9 cellular contexts compared by ENCODE assay signal in the genomic region with DNA sequence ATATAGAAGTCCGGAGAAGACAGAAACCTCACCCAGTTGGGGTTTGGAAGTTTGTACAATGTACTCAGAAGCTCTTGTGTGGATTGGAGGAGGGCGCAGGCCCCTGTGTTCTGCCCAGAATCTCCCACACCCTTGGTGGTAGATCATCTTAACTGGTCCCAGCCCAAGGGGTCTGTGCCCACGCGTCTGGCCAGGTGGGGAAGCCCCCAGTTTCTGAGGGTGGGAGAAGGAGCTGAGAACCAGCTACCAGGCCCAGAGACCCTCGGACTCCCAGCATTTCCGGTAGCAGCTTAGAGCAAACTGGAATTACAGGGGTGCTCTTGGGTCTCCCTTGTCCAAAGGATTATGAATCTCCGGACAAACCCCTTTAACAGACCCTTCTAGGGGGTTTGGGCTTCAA. TPM values are rescaled to one million over a fixed set of nuclear protein-coding genes. Genes with fewer than 3 reads are reported as not detected.
DNase-seq lines count a peak whose midpoint lies in the region; ATAC-seq and TF ChIP-seq lines count a peak whose summit lies in the region.
"Had no signal": no experiment of that assay in that cellular context is flagged by ENCODE, and none has a peak within 500 bp of the region (broad histone marks: within the 10 kb centered on the region; RNA-seq: fewer than 3 reads in every experiment).

No MANE protein-coding gene starts in this region.

- H3K4me3 ChIP-seq in ACC112 (ENCODE audit: low read depth, low read length), result peak overlapping the region; percentile 95
- H3K4me3 ChIP-seq in Loucy (ENCODE audit: low read length, poor library complexity, severe bottlenecking), result peak overlapping the region; percentile 82
- peak overlapping the region in 43 of 59 donors; percentile 61 to 93 (median 84) for H3K4me3 ChIP-seq in dorsolateral prefrontal cortex
- H3K4me3 ChIP-seq in neuron (ENCODE audit: low read length), result peak overlapping the region; percentile 69

- H3K36me3 ChIP-seq in ACC112 (ENCODE audit: insufficient read depth, low read length) (no peaks in the 10 kb centered on the region), Loucy (ENCODE audit: insufficient read depth, low read length) (no peaks in the 10 kb centered on the region), neuron (ENCODE audit: insufficient read depth, low read length) (no peaks in the 10 kb centered on the region)

- no peaks in the 10 kb centered on the region for H3K27me3 ChIP-seq in ACC112 (ENCODE audit: insufficient read depth, low read length)
- H3K27me3 ChIP-seq in Loucy (ENCODE audit: insufficient read depth, low read length, poor library complexity, severe bottlenecking), result no peaks in the 10 kb centered on the region
- no peaks in the 10 kb centered on the region for H3K27me3 ChIP-seq in dorsolateral prefrontal cortex
- no peaks in the 10 kb centered on the region for H3K27me3 ChIP-seq in neuron (ENCODE audit: insufficient read depth, low read length)

- no peak for TF ChIP-seq CTCF in Loucy (conservative IDR thresholded peaks at IDR 0.05; ENCODE audit: low read length)
- no peak for TF ChIP-seq CTCF in dorsolateral prefrontal cortex (IDR thresholded peaks at IDR 0.05 in 54 of 56, conservative IDR thresholded peaks at IDR 0.05 in 2 of 56; ENCODE audit: low read depth in 1 of 56, partially characterized antibody in 56 of 56)

- H4K20me1 ChIP-seq in Loucy (ENCODE audit: insufficient read depth, low read length, poor library complexity, severe bottlenecking), result peaks cover 26% of the 10 kb centered on the region

- H3K79me2 ChIP-seq in ACC112 (ENCODE audit: control insufficient read depth, insufficient read depth, low read length, unreplicated experiment), result peaks cover 33% of the 10 kb centered on the region
- peaks cover 31% of the 10 kb centered on the region for H3K79me2 ChIP-seq in Loucy (ENCODE audit: insufficient read depth, low read length)

- intact Hi-C loops in dorsolateral prefrontal cortex (cut with DNase I), result loop anchor here (1.0 to 5.0 kb wide), 3 partner anchors 9 to 58 kb away; a partner anchor contains a TSS

- H3K4me2 ChIP-seq in Loucy (ENCODE audit: low read depth, low read length, poor library complexity, severe bottlenecking), result peak overlapping the region; percentile 92

- DNase-seq in dorsolateral prefrontal cortex (no peak), NCI-H524 (lab: John Stamatoyannopoulos, UW) (no peak), NCI-H146 treated with DMSO at 0.1 percent for 48 hours (lab: John Stamatoyannopoulos, UW; ENCODE audit: unreplicated experiment) (no peak), left lobe of liver (ENCODE audit: low spot score) (no peak)
- DNase-seq: DMS53 had no signal

- H3K27ac ChIP-seq in ACC112 (ENCODE audit: low read depth, low read length) (peak overlapping the region; percentile 69), dorsolateral prefrontal cortex (peak overlapping the region in 58 of 59 donors; percentile 51 to 98 (median 94))

- H3K9me3 ChIP-seq in Loucy (ENCODE audit: insufficient read depth, low read depth, low read length) (no peaks in the 10 kb centered on the region), neuron (ENCODE audit: low read length) (no peaks in the 10 kb centered on the region)

- peak overlapping the region; percentile 78 for H3K9ac ChIP-seq in Loucy (ENCODE audit: low read depth, low read length, poor library complexity, severe bottlenecking)

- peaks cover 28% of the 10 kb centered on the region for H3K4me1 ChIP-seq in ACC112 (ENCODE audit: control insufficient read depth, insufficient read depth, low read length, unreplicated experiment)
- peaks cover 31% of the 10 kb centered on the region for H3K4me1 ChIP-seq in Loucy (ENCODE audit: insufficient read depth, low read length, poor library complexity, severe bottlenecking)
- peaks cover 25% of the 10 kb centered on the region for H3K4me1 ChIP-seq in neuron (ENCODE audit: insufficient read depth, low read length)

- H3F3A ChIP-seq in Loucy (ENCODE audit: low read depth), result no peaks in the 10 kb centered on the region

- ATAC-seq in HG02571 (IDR thresholded peaks at IDR 0.05; ENCODE audit: unreplicated experiment) (no peak), left lobe of liver (no peak)

- H2AFZ ChIP-seq in ACC112 (ENCODE audit: low read length, unreplicated experiment) (no peak overlapping the region), Loucy (ENCODE audit: low read length) (no peak overlapping the region), neuron (ENCODE audit: low read depth, low read length) (no peak overlapping the region)

- no peaks in the 10 kb centered on the region for H3K9me2 ChIP-seq in Loucy (replicated peaks; ENCODE audit: low read depth, low read length)

RNA-seq across cellular contexts. Expression of a gene that starts 2.3 kb away (rescaled TPM):
- total RNA-seq in dorsolateral prefrontal cortex (100 to 1,000 TPM in 118 of 120 experiments, 10 to 100 TPM in 2; 74.6 to 225 (median 160) TPM), left lobe of liver (18.1 TPM)

RNA-seq across cellular contexts. Expression of a gene that starts 13.1 kb away (rescaled TPM):
- 1 to 10 TPM in 57 of 120 experiments, under 1 TPM in 26, not detected in 37; 0.37 to 7.6 (median 1.3) TPM for total RNA-seq in dorsolateral prefrontal cortex
- total RNA-seq in left lobe of liver, result 1.0 TPM

RNA-seq across cellular contexts. Expression of a gene that starts 22.8 kb away (rescaled TPM):
- 100 to 1,000 TPM in 2 of 120 experiments, 10 to 100 TPM in 118; 17.9 to 122 (median 58.2) TPM for total RNA-seq in dorsolateral prefrontal cortex
- total RNA-seq in left lobe of liver, result 1.9 TPM

RNA-seq across cellular contexts. Expression of a gene that starts 48.7 kb away (rescaled TPM):
- 10 to 100 TPM in 16 of 120 experiments, 1 to 10 TPM in 95, under 1 TPM in 9; 0.25 to 23.1 (median 3.3) TPM for total RNA-seq in dorsolateral prefrontal cortex
- 19.3 TPM for total RNA-seq in left lobe of liver

RNA-seq across cellular contexts. Expression of a gene that starts 57.6 kb away (rescaled TPM):
- total RNA-seq in dorsolateral prefrontal cortex (100 to 1,000 TPM in 115 of 120 experiments, 10 to 100 TPM in 5; 87.1 to 176 (median 131) TPM), left lobe of liver (52.0 TPM)
